In genomic region chr7:47379629-47380324, GRCh38 we compare ENCODE assay signal across 7 cellular contexts.
DNase-seq lines count a peak whose midpoint lies in the region; ATAC-seq lines count a peak whose summit lies in the region.

No MANE protein-coding gene starts in this region.

- H3K36me3 ChIP-seq in MG63 (no peaks in the 10 kb centered on the region), ectodermal cell (ENCODE audit: control insufficient read depth, insufficient read depth, low read length) (no peaks in the 10 kb centered on the region)

- peaks cover 57% of the 10 kb centered on the region for H3K4me1 ChIP-seq in ectodermal cell (ENCODE audit: control insufficient read depth, insufficient read depth, low read length)

- H3K4me3 ChIP-seq in MG63 (no peak overlapping the region), ectodermal cell (ENCODE audit: insufficient read depth, low read depth, low read length) (peak overlapping the region; percentile 10)

- ATAC-seq in HG02970 (IDR thresholded peaks at IDR 0.05; ENCODE audit: low FRiP score, unreplicated experiment) (no peak), GM18870 (IDR thresholded peaks at IDR 0.05; ENCODE audit: unreplicated experiment) (no peak)

- H3K9me3 ChIP-seq in MG63 (no peaks in the 10 kb centered on the region), ectodermal cell (ENCODE audit: control insufficient read depth, low read length) (no peaks in the 10 kb centered on the region)

- peak overlapping the region; percentile 84 for H3K27ac ChIP-seq in ectodermal cell (ENCODE audit: insufficient read depth, low read depth, low read length, poor library complexity, severe bottlenecking)

- peak; percentile 78 for DNase-seq in MG63
- DNase-seq in medulla oblongata (ENCODE audit: extremely low spot score): peak; percentile 23
- peak; percentile 56 for DNase-seq in ureter (ENCODE audit: low spot score)
- DNase-seq in stimulated activated CD4-positive, alpha-beta T cell treated with anti-CD3 and anti-CD28 coated beads, Interleukin-15, amount 100 ng/mL, for 24 hours: no peak

- no peaks in the 10 kb centered on the region for H3K27me3 ChIP-seq in MG63
- H3K27me3 ChIP-seq in ectodermal cell (ENCODE audit: control insufficient read depth, insufficient read depth, low read length, poor library complexity, severe bottlenecking): no peaks in the 10 kb centered on the region

- WGBS in ectodermal cell, 2 experiments: 37 to 43% methylated on average over 20 of the region's 20 CpGs
